Comparison of ENCODE assay signal across 23 cellular contexts in genomic region chr7:138893258-138893657, GRCh38.
"Had no signal": no experiment of that assay in that cellular context is flagged by ENCODE, and none has a peak within 500 bp of the region (broad histone marks: within the 10 kb centered on the region; RNA-seq: fewer than 3 reads in every experiment).

No MANE protein-coding gene starts in this region.

- H3K36me3 ChIP-seq: right lobe of liver, transverse colon, vagina had no signal

- H3K9me3 ChIP-seq: mucosa of descending colon, pancreas, right lobe of liver, suprapubic skin, transverse colon, vagina had no signal

- H3K36me3 Mint-ChIP-seq: naive B cell had no signal

- H3K27ac Mint-ChIP-seq: mesothelial cell of epicardium; naive B cell; stimulated activated naive CD8-positive, alpha-beta T cell treated with anti-CD3 and anti-CD28 coated beads, Interleukin-15, amount 100 ng/mL, for 72 hours had no signal

- H3K4me2 ChIP-seq: smooth muscle cell had no signal

- H3K4me1 Mint-ChIP-seq: naive B cell had no signal

- H3K4me1 ChIP-seq: pancreas, vagina had no signal

- DNase-seq: dermis blood vessel endothelial cell; effector memory CD4-positive, alpha-beta T cell; hypothalamus; left ventricle myocardium superior; mesenchymal stem cell; mucosa of descending colon; naive B cell; occipital lobe; pancreas; right lobe of liver; stimulated activated CD4-positive, alpha-beta T cell treated with anti-CD3 and anti-CD28 coated beads, Interleukin-12 subunit alpha, Interleukin-12 subunit beta, amount 100 ng/mL, for 4 hours; stimulated activated CD4-positive, alpha-beta T cell treated with anti-CD3 and anti-CD28 coated beads, Interleukin-1b, Interleukin-23, amount 100 ng/mL, for 48 hours; stimulated activated CD4-positive, alpha-beta T cell treated with anti-CD3 and anti-CD28 coated beads, Interleukin-4, amount 100 ng/mL, for 1 hour; stimulated activated CD8-positive, alpha-beta memory T cell treated with anti-CD3 and anti-CD28 coated beads, Interleukin-4, amount 100 ng/mL, for 48 hours; stimulated activated naive CD4-positive, alpha-beta T cell; stimulated activated naive CD8-positive, alpha-beta T cell treated with anti-CD3 and anti-CD28 coated beads, Interleukin-15, amount 100 ng/mL, for 72 hours; transverse colon had no signal

- H3K27me3 ChIP-seq: pancreas, right lobe of liver, suprapubic skin, transverse colon, vagina had no signal

- ATAC-seq: left ventricle myocardium superior; right lobe of liver; stimulated activated naive CD8-positive, alpha-beta T cell treated with anti-CD3 and anti-CD28 coated beads, Interleukin-15, amount 100 ng/mL, for 72 hours had no signal

- H3K9me3 Mint-ChIP-seq: mesothelial cell of epicardium; naive B cell; stimulated activated naive CD8-positive, alpha-beta T cell treated with anti-CD3 and anti-CD28 coated beads, Interleukin-15, amount 100 ng/mL, for 72 hours had no signal

- H3K4me3 ChIP-seq: coronary artery, lung, mucosa of descending colon, pancreas, right lobe of liver, smooth muscle cell, suprapubic skin, transverse colon, vagina had no signal

- H3K27ac ChIP-seq: coronary artery, pancreas, right lobe of liver, suprapubic skin, transverse colon, vagina had no signal

- H3K4me3 Mint-ChIP-seq: mesothelial cell of epicardium; naive B cell; stimulated activated naive CD8-positive, alpha-beta T cell treated with anti-CD3 and anti-CD28 coated beads, Interleukin-15, amount 100 ng/mL, for 72 hours had no signal
